12 cellular contexts compared by ENCODE assay signal in genomic region chr7:151537818-151538561, GRCh38. TPM values are rescaled to one million over a fixed set of nuclear protein-coding genes. Genes with fewer than 3 reads are reported as not detected.
DNase-seq lines count a peak whose midpoint lies in the region; ATAC-seq and TF ChIP-seq lines count a peak whose summit lies in the region.
"Had no signal": no experiment of that assay in that cellular context is flagged by ENCODE, and none has a peak within 500 bp of the region (broad histone marks: within the 10 kb centered on the region; RNA-seq: fewer than 3 reads in every experiment).

No MANE protein-coding gene starts in this region.

- intact Hi-C loops in breast epithelium (cut with DNase I; ENCODE audit: low total_unique reads) (no loop called here), MCF 10A (cut with micrococcal nuclease) (no loop called here), vagina (cut with DNase I) (no loop called here)

- H3K4me1 ChIP-seq in breast epithelium (no peaks in the 10 kb centered on the region), vagina (peaks cover 13% of the 10 kb centered on the region)

- H3K9me3 ChIP-seq in breast epithelium (no peaks in the 10 kb centered on the region), vagina (no peaks in the 10 kb centered on the region)
- H3K9me3 ChIP-seq: mucosa of descending colon had no signal

- no peak for TF ChIP-seq POLR2A in breast epithelium (IDR thresholded peaks at IDR 0.05)
- no peak for TF ChIP-seq POLR2A in vagina (IDR thresholded peaks at IDR 0.05)

- POLR2A ChIA-PET in MCF 10A (lab: Yijun Ruan, JAX): interaction anchor here (0.5 to 3.2 kb wide), 3 partner anchors 14 to 976 kb away, joined by 3 to 9 read pairs (median 3); partner anchors contain the start of gene RHEB

- H3K4me3 ChIP-seq in breast epithelium (no peak overlapping the region), vagina (no peak overlapping the region)
- H3K4me3 ChIP-seq: mucosa of descending colon had no signal

- H3K27me3 ChIP-seq in breast epithelium: no peaks in the 10 kb centered on the region
- H3K27me3 ChIP-seq in vagina: no peaks in the 10 kb centered on the region

- no peak for ATAC-seq in GM19023 (IDR thresholded peaks at IDR 0.05; ENCODE audit: unreplicated experiment)
- ATAC-seq: mucosa of descending colon had no signal

- H3K27ac Mint-ChIP-seq in MCF 10A (ENCODE audit: low read depth, unreplicated experiment) (no peak overlapping the region), nephron progenitor cell (peak overlapping the region; percentile 90)
- H3K27ac Mint-ChIP-seq: stimulated activated memory B cell treated with anti-CD40 and anti-IgM and Interleukin-4, amounts not matched to agents 10 μg/mL and 1 μg/mL and 100 μg/mL, for 72 hours had no signal

- CTCF ChIA-PET in MCF 10A (lab: Yijun Ruan, JAX): interaction anchor here (0.6 to 1.1 kb wide), 5 partner anchors 14 to 221 kb away, joined by 3 to 7 read pairs (median 3); no protein-coding TSS in a partner anchor

- H3K27me3 Mint-ChIP-seq in MCF 10A (ENCODE audit: insufficient read depth, unreplicated experiment): no peaks in the 10 kb centered on the region
- H3K27me3 Mint-ChIP-seq in nephron progenitor cell (ENCODE audit: low read depth, poor library complexity): peaks cover 12% of the 10 kb centered on the region

- peak overlapping the region; percentile 54 to 70 for H3K27ac ChIP-seq in breast epithelium
- H3K27ac ChIP-seq in vagina: peak overlapping the region; percentile 9
- H3K27ac ChIP-seq: VCaP had no signal

- DNase-seq in breast epithelium (ENCODE audit: low spot score in 2 of 2) (peak in 1 of 2 donors; percentile 41), MCF 10A (ENCODE audit: unreplicated experiment) (no peak), fibroblast of peridontal ligament (ENCODE audit: extremely low read depth) (peak; percentile 51), nephron progenitor cell (no peak), vagina (ENCODE audit: extremely low spot score in 2 of 2) (no peak), NK-92 (lab: John Stamatoyannopoulos, UW; ENCODE audit: unreplicated experiment) (no peak)
- no peak for DNase-seq in stimulated activated CD4-positive, alpha-beta T cell treated with anti-CD3 and anti-CD28 coated beads, Interleukin-15, amount 100 ng/mL, for 24 hours
- DNase-seq: mucosa of descending colon had no signal

- H3K4me1 Mint-ChIP-seq in MCF 10A (ENCODE audit: insufficient read depth, unreplicated experiment) (peaks cover 7% of the 10 kb centered on the region), nephron progenitor cell (peaks cover 28% of the 10 kb centered on the region)

- H3K4me3 Mint-ChIP-seq in MCF 10A (ENCODE audit: unreplicated experiment) (no peak overlapping the region), nephron progenitor cell (peak overlapping the region; percentile 39)
- H3K4me3 Mint-ChIP-seq: central memory CD8-positive, alpha-beta T cell; stimulated activated memory B cell treated with anti-CD40 and anti-IgM and Interleukin-4, amounts not matched to agents 10 μg/mL and 1 μg/mL and 100 μg/mL, for 72 hours had no signal

- BruUV-seq in MCF 10A (replicated peaks; lab: Mats Ljungman, UMichigan): no TSS peak

- no peaks in the 10 kb centered on the region for H3K9me3 Mint-ChIP-seq in MCF 10A (ENCODE audit: unreplicated experiment)
- peaks cover 12% of the 10 kb centered on the region for H3K9me3 Mint-ChIP-seq in nephron progenitor cell

- TF ChIP-seq CTCF in breast epithelium (IDR thresholded peaks at IDR 0.05) (no peak), MCF 10A (IDR thresholded peaks at IDR 0.05; ENCODE audit: unreplicated experiment) (no peak), nephron progenitor cell (IDR thresholded peaks at IDR 0.05) (no peak), vagina (IDR thresholded peaks at IDR 0.05) (no peak)

- H3K36me3 ChIP-seq in breast epithelium (no peaks in the 10 kb centered on the region), vagina (no peaks in the 10 kb centered on the region)

- H3K36me3 Mint-ChIP-seq in MCF 10A (ENCODE audit: insufficient read depth, unreplicated experiment) (peaks cover 5% of the 10 kb centered on the region), nephron progenitor cell (ENCODE audit: low read depth) (no peaks in the 10 kb centered on the region)

RNA-seq across cellular contexts. Expression of gene RHEB, which starts 18.3 kb away (rescaled TPM):
- 10 to 100 TPM; 89.3 to 99.3 (median 95.0) TPM for total RNA-seq in breast epithelium
- total RNA-seq in MCF 10A (2022): 135 and 151 TPM in 2 replicates
- total RNA-seq in vagina: 74.2 TPM
